ENCODE assay signal across 17 cellular contexts in the genomic region with DNA sequence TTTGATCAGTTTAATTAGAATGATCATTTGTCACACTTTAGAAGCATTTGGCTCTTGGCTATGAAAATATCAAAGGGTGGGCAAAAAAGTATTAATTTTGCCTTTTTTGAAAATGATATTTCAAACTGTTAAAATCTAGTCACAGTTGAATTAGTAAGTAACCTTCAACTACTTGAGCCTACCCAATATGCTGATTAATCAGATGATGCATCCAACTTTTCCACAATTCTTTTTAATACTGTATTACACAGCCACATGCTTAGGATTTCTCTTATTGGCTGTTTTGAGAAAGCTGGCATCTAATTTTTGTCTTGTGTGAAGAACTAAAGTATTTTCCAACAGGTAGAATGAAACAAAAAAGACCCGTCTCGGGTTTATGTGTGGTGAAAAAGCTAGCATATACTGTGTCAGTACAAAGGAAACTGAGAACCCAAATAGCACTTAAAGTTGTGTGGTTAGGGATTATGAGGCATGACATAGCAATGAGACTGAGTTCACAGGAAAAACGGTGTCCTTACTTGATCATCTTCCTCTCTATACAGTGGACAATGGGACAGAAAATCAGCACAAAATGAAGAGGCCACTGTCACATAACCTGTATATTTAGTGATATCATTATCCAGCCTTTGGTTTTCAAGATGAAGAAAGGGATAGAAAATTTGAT. TPM values are rescaled to one million over a fixed set of nuclear protein-coding genes. Genes with fewer than 3 reads are reported as not detected.
DNase-seq lines count a peak whose midpoint lies in the region; ATAC-seq lines count a peak whose summit lies in the region.
"Had no signal": no experiment of that assay in that cellular context is flagged by ENCODE, and none has a peak within 500 bp of the region (broad histone marks: within the 10 kb centered on the region; RNA-seq: fewer than 3 reads in every experiment).

No MANE protein-coding gene starts in this region.

- H3K27ac Mint-ChIP-seq in activated T-helper 17 cell treated with anti-CD3 and anti-CD28 coated beads, Interleukin-2, amount 50 U/mL, for 72 hours: no peak overlapping the region
- H3K27ac Mint-ChIP-seq: activated B cell treated with CpG ODN at 0.5 μM for 24 hours; activated naive CD8-positive, alpha-beta T cell treated with anti-CD3 and anti-CD28 coated beads for 36 hours; CD4-positive, alpha-beta T cell; naive B cell; stimulated activated effector memory CD8-positive, alpha-beta T cell treated with anti-CD3 and anti-CD28 coated beads, Interleukin-12 subunit alpha, Interleukin-12 subunit beta, amount 100 ng/mL, for 72 hours had no signal

- H3K36me3 Mint-ChIP-seq in activated T-helper 17 cell treated with anti-CD3 and anti-CD28 coated beads, Interleukin-2, amount 50 U/mL, for 72 hours (ENCODE audit: low read depth): no peaks in the 10 kb centered on the region
- H3K36me3 Mint-ChIP-seq: activated naive CD8-positive, alpha-beta T cell treated with anti-CD3 and anti-CD28 coated beads for 36 hours; naive B cell; stimulated activated effector memory CD8-positive, alpha-beta T cell treated with anti-CD3 and anti-CD28 coated beads, Interleukin-12 subunit alpha, Interleukin-12 subunit beta, amount 100 ng/mL, for 72 hours had no signal

- H3K9me3 Mint-ChIP-seq in activated T-helper 17 cell treated with anti-CD3 and anti-CD28 coated beads, Interleukin-2, amount 50 U/mL, for 72 hours: no peaks in the 10 kb centered on the region
- H3K9me3 Mint-ChIP-seq: activated B cell treated with CpG ODN at 0.5 μM for 24 hours; activated naive CD8-positive, alpha-beta T cell treated with anti-CD3 and anti-CD28 coated beads for 36 hours; CD4-positive, alpha-beta T cell; stimulated activated effector memory CD8-positive, alpha-beta T cell treated with anti-CD3 and anti-CD28 coated beads, Interleukin-12 subunit alpha, Interleukin-12 subunit beta, amount 100 ng/mL, for 72 hours had no signal

- H3K27me3 Mint-ChIP-seq in activated T-helper 17 cell treated with anti-CD3 and anti-CD28 coated beads, Interleukin-2, amount 50 U/mL, for 72 hours: peaks cover 34% of the 10 kb centered on the region

- ATAC-seq in esophagus mucosa: peak; percentile 43
- ATAC-seq in stimulated activated naive CD8-positive, alpha-beta T cell treated with anti-CD3 and anti-CD28 coated beads, Interleukin-15, Interleukin-2, amounts not matched to agents 100 U/mL and 50 U/mL, for 24 hours: no peak
- no peak for ATAC-seq in GM18873 (IDR thresholded peaks at IDR 0.05; ENCODE audit: low FRiP score, unreplicated experiment)
- ATAC-seq in activated T-helper 17 cell treated with anti-CD3 and anti-CD28 coated beads, Interleukin-2, amount 50 U/mL, for 72 hours (replicated peaks): no peak
- ATAC-seq: stimulated activated effector memory CD8-positive, alpha-beta T cell treated with anti-CD3 and anti-CD28 coated beads, Interleukin-12 subunit alpha, Interleukin-12 subunit beta, amount 100 ng/mL, for 72 hours had no signal

- no peaks in the 10 kb centered on the region for H3K4me1 Mint-ChIP-seq in activated T-helper 17 cell treated with anti-CD3 and anti-CD28 coated beads, Interleukin-2, amount 50 U/mL, for 72 hours
- H3K4me1 Mint-ChIP-seq: activated B cell treated with CpG ODN at 0.5 μM for 24 hours; naive B cell; stimulated activated effector memory CD8-positive, alpha-beta T cell treated with anti-CD3 and anti-CD28 coated beads, Interleukin-12 subunit alpha, Interleukin-12 subunit beta, amount 100 ng/mL, for 72 hours had no signal

- H3K4me3 Mint-ChIP-seq in activated T-helper 17 cell treated with anti-CD3 and anti-CD28 coated beads, Interleukin-2, amount 50 U/mL, for 72 hours: no peak overlapping the region
- H3K4me3 Mint-ChIP-seq: activated B cell treated with CpG ODN at 0.5 μM for 24 hours; activated naive CD8-positive, alpha-beta T cell treated with anti-CD3 and anti-CD28 coated beads for 36 hours; CD4-positive, alpha-beta T cell; naive B cell; stimulated activated effector memory CD8-positive, alpha-beta T cell treated with anti-CD3 and anti-CD28 coated beads, Interleukin-12 subunit alpha, Interleukin-12 subunit beta, amount 100 ng/mL, for 72 hours had no signal

- DNase-seq in EL (peak; percentile 78), OCI-M1 (lab: John Stamatoyannopoulos, UW) (peak; percentile 12), renal cortical epithelial cell (ENCODE audit: low read depth) (peak; percentile 63), globus pallidus (ENCODE audit: low spot score) (no peak)
- no peak for DNase-seq in stimulated activated naive CD8-positive, alpha-beta T cell treated with anti-CD3 and anti-CD28 coated beads, Interleukin-15, Interleukin-2, amounts not matched to agents 100 U/mL and 50 U/mL, for 24 hours
- DNase-seq: activated B cell treated with CpG ODN at 0.5 μM for 24 hours; activated naive CD8-positive, alpha-beta T cell treated with anti-CD3 and anti-CD28 coated beads for 36 hours; CD4-positive, alpha-beta T cell; GOT3; Kasumi-1; naive B cell; NCI-H2029; stimulated activated CD4-positive, alpha-beta T cell treated with anti-CD3 and anti-CD28 coated beads, Interleukin-4, amount 100 ng/mL, for 24 hours had no signal

RNA-seq across cellular contexts. Expression of gene OSBPL6, which starts 11.7 kb away (rescaled TPM):
- 6.5 TPM for total RNA-seq in esophagus mucosa
- 2.3 and 2.5 TPM in 2 replicates for total RNA-seq in renal cortical epithelial cell
- total RNA-seq in activated T-helper 17 cell treated with anti-CD3 and anti-CD28 coated beads, Interleukin-2, amount 50 U/mL, for 72 hours: 1 to 10 TPM in 1 of 2 donors, under 1 TPM in 1; 0.77 to 1.0 TPM
- total RNA-seq: activated B cell treated with CpG ODN at 0.5 μM for 24 hours had no signal

Comparison
In these comparisons a context has a peak if more than half of its experiments do, and no peak if none do; other contexts are left out.
1. DNase-seq: peak in EL (single experiment), OCI-M1 (single experiment) and renal cortical epithelial cell (single experiment); none in stimulated activated naive CD8-positive, alpha-beta T cell treated with anti-CD3 and anti-CD28 coated beads, Interleukin-15, Interleukin-2, amounts not matched to agents 100 U/mL and 50 U/mL, for 24 hours (single experiment) and globus pallidus (single experiment).